Comparison of ENCODE assay signal across 8 cellular contexts in genomic region chr3:194003128-194004057, GRCh38.
DNase-seq lines count a peak whose midpoint lies in the region; ATAC-seq, FAIRE-seq and TF ChIP-seq lines count a peak whose summit lies in the region.

No MANE protein-coding gene starts in this region.

- H3K27ac ChIP-seq in A549 = peak overlapping the region; percentile 86 to 95
- peak overlapping the region; percentile 15 to 81 (median 72) for H3K27ac ChIP-seq in tibial nerve

- WGBS in A549 (ENCODE audit: missing lambda C conversion rate) = 2% methylated on average over 8 of the region's 57 CpGs
- WGBS in tibial nerve, 2 donors = 5% methylated on average over 50 to 55 of the region's 57 CpGs

- POLR2A ChIA-PET in A549 (lab: Yijun Ruan, JAX) = interaction anchor here (0.6 to 2.0 kb wide), 19 partner anchors 9 to 524 kb away, joined by 3 to 48 read pairs (median 4); partner anchors contain the start of gene HES1
- POLR2A ChIA-PET in activated CD8-positive, alpha-beta T cell treated with anti-CD3 and anti-CD28 coated beads, Interleukin-2, amount 10 ng/mL, durations not matched to agents 7 days and 5 days (lab: Charles Lee) = no interaction called here

- TF ChIP-seq RAD21 in A549 (conservative IDR thresholded peaks at IDR 0.05 in 1 of 2, IDR thresholded peaks at IDR 0.05 in 1 of 2) = peak in 1 of 2 experiments; percentile 22; a peak in 2 of 5 replicates

- H3K36me3 ChIP-seq in tibial nerve = no peaks in the 10 kb centered on the region

- no peak for TF ChIP-seq CTCF in A549 (IDR thresholded peaks at IDR 0.05)
- TF ChIP-seq CTCF in GM13976 (IDR thresholded peaks at IDR 0.05; ENCODE audit: borderline replicate concordance, control extremely low read depth, extremely low read depth, insufficient read depth, missing control alignments) = no peak
- no peak for TF ChIP-seq CTCF in fibroblast of villous mesenchyme (IDR thresholded peaks at IDR 0.05; ENCODE audit: insufficient read depth, low read depth, low read length)
- no peak for TF ChIP-seq CTCF in natural killer cell (IDR thresholded peaks at IDR 0.05)
- no peak for TF ChIP-seq CTCF in tibial nerve (IDR thresholded peaks at IDR 0.05)

- H3K4me1 Mint-ChIP-seq in activated CD8-positive, alpha-beta T cell treated with anti-CD3 and anti-CD28 coated beads, Interleukin-2, amount 10 ng/mL, durations not matched to agents 7 days and 5 days (ENCODE audit: low read depth) = peaks cover 7% of the 10 kb centered on the region
- peaks cover 6 to 9% of the 10 kb centered on the region in 2 donors for H3K4me1 Mint-ChIP-seq in natural killer cell

- H3K27ac Mint-ChIP-seq in activated CD8-positive, alpha-beta T cell treated with anti-CD3 and anti-CD28 coated beads, Interleukin-2, amount 10 ng/mL, durations not matched to agents 7 days and 5 days = no peak overlapping the region
- H3K27ac Mint-ChIP-seq in natural killer cell = peak overlapping the region in 1 of 2 donors; percentile 16

- H3K9me3 ChIP-seq in A549 (no peaks in the 10 kb centered on the region), tibial nerve (no peaks in the 10 kb centered on the region)

- H3K4me1 ChIP-seq in A549 = peaks cover 33% of the 10 kb centered on the region
- peaks cover 4 to 49% (median 22%) of the 10 kb centered on the region in 4 donors for H3K4me1 ChIP-seq in tibial nerve

- FAIRE-seq in A549 (lab: Jason Lieb, UNC) = no peak

- H3K9me3 Mint-ChIP-seq in activated CD8-positive, alpha-beta T cell treated with anti-CD3 and anti-CD28 coated beads, Interleukin-2, amount 10 ng/mL, durations not matched to agents 7 days and 5 days (ENCODE audit: insufficient read depth) = no peaks in the 10 kb centered on the region
- H3K9me3 Mint-ChIP-seq in natural killer cell = no peaks in the 10 kb centered on the region

- TF ChIP-seq EP300 in A549 (IDR thresholded peaks at IDR 0.05) (peak in 1 of 2 experiments; percentile 42; a peak in 1 of 5 replicates), tibial nerve (IDR thresholded peaks at IDR 0.05) (peak; percentile 67 to 92)

- H3K4me2 ChIP-seq in A549 = peak overlapping the region; percentile 90

- DNase-seq in A549 (ENCODE audit: low read depth in 1 of 2, low spot score in 1 of 2) (peak; percentile 82 to 95), GM13976 (ENCODE audit: low spot score) (peak; percentile 82), NCI-H2227 treated with DMSO at 0.1 percent for 48 hours (lab: John Stamatoyannopoulos, UW) (peak; percentile 45), fibroblast of villous mesenchyme (ENCODE audit: low read depth) (peak; percentile 99), natural killer cell (no peak), tibial nerve (ENCODE audit: low spot score in 2 of 2) (peak; percentile 80 to 83)
- DNase-seq in activated CD8-positive, alpha-beta T cell treated with anti-CD3 and anti-CD28 coated beads, Interleukin-2, amount 10 ng/mL, durations not matched to agents 7 days and 5 days = peak; percentile 26

- ATAC-seq in A549 = peak; percentile 95 to 96
- peak; percentile 49 for ATAC-seq in HG02884 (IDR thresholded peaks at IDR 0.05; ENCODE audit: unreplicated experiment)
- peak; percentile 55 for ATAC-seq in activated CD8-positive, alpha-beta T cell treated with anti-CD3 and anti-CD28 coated beads, Interleukin-2, amount 10 ng/mL, durations not matched to agents 7 days and 5 days
- peak; percentile 26 to 63 (median 59) for ATAC-seq in natural killer cell

- H3K4me3 ChIP-seq in A549 (peak overlapping the region; percentile 44), fibroblast of villous mesenchyme (ENCODE audit: low read depth, low read length) (peak overlapping the region; percentile 45), tibial nerve (peak overlapping the region; percentile 26 to 46 (median 28))

- peak overlapping the region; percentile 13 for H3K4me3 Mint-ChIP-seq in activated CD8-positive, alpha-beta T cell treated with anti-CD3 and anti-CD28 coated beads, Interleukin-2, amount 10 ng/mL, durations not matched to agents 7 days and 5 days
- peak overlapping the region; percentile 54 for H3K4me3 Mint-ChIP-seq in natural killer cell

- peaks cover 24% of the 10 kb centered on the region for H3K27me3 Mint-ChIP-seq in activated CD8-positive, alpha-beta T cell treated with anti-CD3 and anti-CD28 coated beads, Interleukin-2, amount 10 ng/mL, durations not matched to agents 7 days and 5 days (ENCODE audit: low read depth)
- peaks cover 36 to 56% of the 10 kb centered on the region in 2 donors for H3K27me3 Mint-ChIP-seq in natural killer cell (ENCODE audit: low read depth in 2 of 2)

- TF ChIP-seq POLR2A in A549 (IDR thresholded peaks at IDR 0.05; ENCODE audit: low read length) (no peak; the same call in 1 of the 2 replicates), tibial nerve (IDR thresholded peaks at IDR 0.05) (no peak)

- H3K27me3 ChIP-seq in tibial nerve = no peaks in the 10 kb centered on the region

- intact Hi-C loops in natural killer cell (cut with micrococcal nuclease) = no loop called here

- in situ Hi-C loops in GM13976 (cut with MboI; ENCODE audit: low sequenced_read_pairs, unreplicated experiment) = no loop called here

- CTCF ChIA-PET in A549 (lab: Yijun Ruan, JAX) = interaction anchor here (1.0 to 2.8 kb wide), 9 partner anchors 9 to 312 kb away, joined by 3 to 14 read pairs (median 4); no protein-coding TSS in a partner anchor
- CTCF ChIA-PET in activated CD8-positive, alpha-beta T cell treated with anti-CD3 and anti-CD28 coated beads, Interleukin-2, amount 10 ng/mL, durations not matched to agents 7 days and 5 days (lab: Charles Lee) = no interaction called here

- no peaks in the 10 kb centered on the region for H3K36me3 Mint-ChIP-seq in activated CD8-positive, alpha-beta T cell treated with anti-CD3 and anti-CD28 coated beads, Interleukin-2, amount 10 ng/mL, durations not matched to agents 7 days and 5 days (ENCODE audit: low read depth)
- H3K36me3 Mint-ChIP-seq in natural killer cell = no peaks in the 10 kb centered on the region

TF ChIP-seq in A549, 52 proteins besides CTCF, POLR2A, EP300 and RAD21 (continues in another document):
- TF ChIP-seq BCL3 (IDR thresholded peaks at IDR 0.05) (peak; percentile 12; the same call in 1 of the 3 replicates), HOXB13 (CRISPR knock-in tag; IDR thresholded peaks at IDR 0.05; ENCODE audit: low read depth) (0 out of 2 replicates have a peak, but pooled peaks have one; percentile 39), MYC (IDR thresholded peaks at IDR 0.05; ENCODE audit: borderline replicate concordance, low read length) (no peak; the same call in 1 of the 2 replicates), TFCP2L1 (CRISPR knock-in tag; IDR thresholded peaks at IDR 0.05) (peak; percentile 57; the same call in 1 of the 2 replicates), ATOH8 (CRISPR knock-in tag; IDR thresholded peaks at IDR 0.05; ENCODE audit: low read depth) (peak; percentile 71; the same call in 1 of the 2 replicates), GATA3 (IDR thresholded peaks at IDR 0.05; ENCODE audit: borderline replicate concordance) (peak; percentile 65; the same call in 1 of the 2 replicates), SREBF2 (IDR thresholded peaks at IDR 0.05) (no peak), CEBPB (IDR thresholded peaks at IDR 0.05) (peak; percentile 80 to 96), MAZ (IDR thresholded peaks at IDR 0.05; ENCODE audit: borderline replicate concordance, low read depth, low read length) (peak; percentile 95; the same call in 1 of the 2 replicates), EHMT2 (IDR thresholded peaks at IDR 0.05; ENCODE audit: low read depth) (no peak), JUNB (IDR thresholded peaks at IDR 0.05) (peak; percentile 42; the same call in 1 of the 2 replicates), FOSB (CRISPR knock-in tag; IDR thresholded peaks at IDR 0.05) (peak; percentile 35; the same call in 1 of the 2 replicates), E2F6 (IDR thresholded peaks at IDR 0.05; ENCODE audit: borderline replicate concordance, low read depth) (0 out of 2 replicates have a peak, but pooled peaks have one; percentile 39), MAX (IDR thresholded peaks at IDR 0.05) (peak; percentile 66), HEYL (CRISPR knock-in tag; IDR thresholded peaks at IDR 0.05) (0 out of 2 replicates have a peak, but pooled peaks have one; percentile 12), ELK1 (IDR thresholded peaks at IDR 0.05; ENCODE audit: low read depth, low read length) (no peak)
